Comparison of ENCODE assay signal across 9 cellular contexts in genomic region chr20:47314647-47315338, GRCh38. TPM values are rescaled to one million over a fixed set of nuclear protein-coding genes. Genes with fewer than 3 reads are reported as not detected.
A peak's percentile ranks its signal among the peaks of the same experiment; 100 is the strongest.
DNase-seq lines count a peak whose midpoint lies in the region; ATAC-seq, FAIRE-seq and TF ChIP-seq lines count a peak whose summit lies in the region.
"Had no signal": no experiment of that assay in that cellular context is flagged by ENCODE, and none has a peak within 500 bp of the region (broad histone marks: within the 10 kb centered on the region; RNA-seq: fewer than 3 reads in every experiment).

No MANE protein-coding gene starts in this region.

- no peaks in the 10 kb centered on the region for H3K9me3 Mint-ChIP-seq in CD4-positive, CD25-positive, alpha-beta regulatory T cell
- H3K9me3 Mint-ChIP-seq in T-cell, result no peaks in the 10 kb centered on the region

- no peaks in the 10 kb centered on the region for H3K9me3 ChIP-seq in CD4-positive, CD25-positive, alpha-beta regulatory T cell (ENCODE audit: control insufficient read depth in 2 of 2, low read length in 2 of 2)
- H3K9me3 ChIP-seq in right atrium auricular region (no peaks in the 10 kb centered on the region), psoas muscle (no peaks in the 10 kb centered on the region)

- DNase-seq in CD4-positive, CD25-positive, alpha-beta regulatory T cell, result no peak
- DNase-seq in T-cell (no peak), right atrium auricular region (ENCODE audit: low spot score) (no peak), psoas muscle (no peak), amniotic stem cell (lab: John Stamatoyannopoulos, UW) (no peak), NCI-H510A (lab: John Stamatoyannopoulos, UW) (no peak), HTR-8/SVneo (ENCODE audit: insufficient read length, low spot score) (no peak)
- DNase-seq: SHP77 treated with DMSO at 0.1 percent for 48 hours had no signal

- no peak for FAIRE-seq in HTR-8/SVneo (lab: Jason Lieb, UNC)

- peaks cover 20% of the 10 kb centered on the region for H3K36me3 ChIP-seq in CD4-positive, CD25-positive, alpha-beta regulatory T cell (ENCODE audit: control insufficient read depth, insufficient read depth, low read length)
- peaks cover 3% of the 10 kb centered on the region for H3K36me3 ChIP-seq in right atrium auricular region
- peaks cover under 1 to 17% of the 10 kb centered on the region in 2 donors for H3K36me3 ChIP-seq in psoas muscle (ENCODE audit: insufficient read depth in 1 of 2, low read depth in 1 of 2)

- WGBS in psoas muscle, 3 donors, result 94% methylated on average over 3 of the region's 3 CpGs

- ATAC-seq in CD4-positive, CD25-positive, alpha-beta regulatory T cell (ENCODE audit: low read depth in 2 of 2), result no peak
- ATAC-seq in T-cell (replicated peaks in 1 of 4) (no peak), psoas muscle (no peak), GM21717 (IDR thresholded peaks at IDR 0.05; ENCODE audit: unreplicated experiment) (no peak)

- POLR2A ChIA-PET in T-cell (lab: Charles Lee), result no interaction called here

- H3K4me3 ChIP-seq in CD4-positive, CD25-positive, alpha-beta regulatory T cell (ENCODE audit: low read depth, low read length), result no peak overlapping the region
- H3K4me3 ChIP-seq in right atrium auricular region (no peak overlapping the region), psoas muscle (no peak overlapping the region)

- no peaks in the 10 kb centered on the region for H3K27me3 Mint-ChIP-seq in CD4-positive, CD25-positive, alpha-beta regulatory T cell
- H3K27me3 Mint-ChIP-seq in T-cell, result no peaks in the 10 kb centered on the region

- CTCF ChIA-PET in T-cell (lab: Charles Lee), result interaction anchor here in 1 of 2 donors (1.4 kb wide), 1 partner anchor 69 kb away, joined by 4 read pairs; no protein-coding TSS in a partner anchor

- H3K4me1 Mint-ChIP-seq in CD4-positive, CD25-positive, alpha-beta regulatory T cell, result peaks cover 10 to 61% (median 41%) of the 10 kb centered on the region in 4 donors
- peaks cover 41 to 64% (median 61%) of the 10 kb centered on the region in 3 donors for H3K4me1 Mint-ChIP-seq in T-cell

- peaks cover 35% of the 10 kb centered on the region for H3K4me1 ChIP-seq in CD4-positive, CD25-positive, alpha-beta regulatory T cell (ENCODE audit: control insufficient read depth, insufficient read depth, low read length, poor library complexity, severe bottlenecking)
- H3K4me1 ChIP-seq in right atrium auricular region, result peaks cover 0 to 76% of the 10 kb centered on the region in 2 donors
- H3K4me1 ChIP-seq in psoas muscle, result peaks cover 54% of the 10 kb centered on the region

- peaks cover 20% of the 10 kb centered on the region for H3K36me3 Mint-ChIP-seq in CD4-positive, CD25-positive, alpha-beta regulatory T cell
- peaks cover 16% of the 10 kb centered on the region for H3K36me3 Mint-ChIP-seq in T-cell

- peak overlapping the region in 1 of 4 donors; percentile 54 for H3K4me3 Mint-ChIP-seq in CD4-positive, CD25-positive, alpha-beta regulatory T cell
- no peak overlapping the region for H3K4me3 Mint-ChIP-seq in T-cell

- H3K27me3 ChIP-seq in CD4-positive, CD25-positive, alpha-beta regulatory T cell (ENCODE audit: control insufficient read depth, insufficient read depth, low read length), result no peaks in the 10 kb centered on the region
- H3K27me3 ChIP-seq in right atrium auricular region, result no peaks in the 10 kb centered on the region
- no peaks in the 10 kb centered on the region for H3K27me3 ChIP-seq in psoas muscle (ENCODE audit: insufficient read depth in 3 of 3, low read length in 2 of 3)

- peak overlapping the region in 2 of 3 donors; percentile 54 to 80 for H3K27ac Mint-ChIP-seq in CD4-positive, CD25-positive, alpha-beta regulatory T cell
- peak overlapping the region; percentile 49 to 79 for H3K27ac Mint-ChIP-seq in T-cell

- no peak for TF ChIP-seq CTCF in right atrium auricular region (IDR thresholded peaks at IDR 0.05)
- no peak for TF ChIP-seq CTCF in psoas muscle (IDR thresholded peaks at IDR 0.05)

- intact Hi-C loops in psoas muscle (cut with DNase I), result loop anchor here in 1 of 2 donors (10.0 kb wide), 1 partner anchor 1380 kb away; the partner anchor contains the start of gene PCIF1

- H3K27ac ChIP-seq in CD4-positive, CD25-positive, alpha-beta regulatory T cell (ENCODE audit: insufficient read depth, low read length, poor library complexity, severe bottlenecking), result no peak overlapping the region
- H3K27ac ChIP-seq in right atrium auricular region (peak overlapping the region; percentile 94 to 98), psoas muscle (peak overlapping the region; percentile 96)

RNA-seq across cellular contexts. Expression of gene ZMYND8, which starts 41.7 kb away (rescaled TPM):
- total RNA-seq in CD4-positive, CD25-positive, alpha-beta regulatory T cell, result 47.2 TPM
- 10 to 100 TPM in 1 of 4 donors, 1 to 10 TPM in 3; 7.5 to 10.4 (median 8.2) TPM for polyA plus RNA-seq in CD4-positive, CD25-positive, alpha-beta regulatory T cell
- total RNA-seq in T-cell (10 to 100 TPM; 39.6 to 68.9 (median 43.6) TPM), right atrium auricular region (10 to 100 TPM; 22.0 to 35.3 TPM), psoas muscle (10 to 100 TPM; 17.7 to 42.9 (median 22.4) TPM)
- polyA plus RNA-seq in psoas muscle, result 1 to 10 TPM; 4.7 to 9.5 (median 8.2) TPM
